Comparison of ENCODE assay signal across 9 cellular contexts in the genomic region with DNA sequence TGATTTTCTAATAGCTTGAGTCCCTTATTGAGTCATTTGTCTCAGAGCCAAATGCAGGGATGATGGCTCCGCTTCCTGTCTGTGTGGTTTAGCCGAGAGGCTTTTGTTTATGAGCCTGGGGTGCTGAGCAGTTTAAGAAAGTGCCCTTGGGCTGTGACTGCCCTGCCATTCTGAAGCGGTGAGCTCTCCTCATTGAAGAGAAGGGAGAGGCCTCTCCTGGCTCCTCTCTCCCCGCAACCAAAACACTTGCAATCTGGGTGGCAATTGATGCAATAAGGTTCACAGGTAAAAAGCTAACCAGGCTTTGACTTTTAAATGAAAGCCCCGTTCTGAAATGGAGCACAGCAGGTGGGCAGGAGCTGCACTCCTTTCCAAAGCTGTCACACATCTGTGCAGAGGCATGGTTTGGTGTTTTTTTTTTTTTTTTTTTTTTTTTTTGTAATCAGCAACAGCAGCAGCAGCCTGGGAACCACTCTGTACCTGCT.
DNase-seq lines count a peak whose midpoint lies in the region; ATAC-seq, FAIRE-seq and TF ChIP-seq lines count a peak whose summit lies in the region.
"Had no signal": no experiment of that assay in that cellular context is flagged by ENCODE, and none has a peak within 500 bp of the region (broad histone marks: within the 10 kb centered on the region; RNA-seq: fewer than 3 reads in every experiment).

No MANE protein-coding gene starts in this region.

- no peaks in the 10 kb centered on the region for H3K36me3 ChIP-seq in kidney (ENCODE audit: control insufficient read depth in 1 of 2, insufficient read depth in 2 of 2, low read length in 2 of 2)
- H3K36me3 ChIP-seq: Peyer's patch had no signal

- H3K4me3 Mint-ChIP-seq in nephron, result no peak overlapping the region

- peak overlapping the region in 2 of 3 experiments; percentile 6 to 11 for H3K27ac Mint-ChIP-seq in nephron

- intact Hi-C loops in kidney (cut with DNase I), result no loop called here

- no peak overlapping the region for H3K4me3 ChIP-seq in kidney (ENCODE audit: low read length in 2 of 2)
- H3K4me3 ChIP-seq: Peyer's patch had no signal

- H3K9ac ChIP-seq in kidney (ENCODE audit: low read length in 2 of 2), result no peak overlapping the region

- peaks cover 1% of the 10 kb centered on the region for H3K9me3 Mint-ChIP-seq in nephron

- no peak for TF ChIP-seq CTCF in nephron (IDR thresholded peaks at IDR 0.05; ENCODE audit: unreplicated experiment in 3 of 3)
- TF ChIP-seq CTCF in kidney (IDR thresholded peaks at IDR 0.05; ENCODE audit: borderline replicate concordance, extremely low read depth, insufficient read depth), result no peak

- H3K9me3 ChIP-seq in kidney (ENCODE audit: control insufficient read depth in 1 of 2, low read length in 2 of 2), result no peaks in the 10 kb centered on the region
- H3K9me3 ChIP-seq: Peyer's patch had no signal

- H3K27ac ChIP-seq in kidney (ENCODE audit: low read depth in 2 of 2, low read length in 2 of 2), result no peak overlapping the region
- H3K27ac ChIP-seq: Peyer's patch had no signal

- ATAC-seq in GM19043 (IDR thresholded peaks at IDR 0.05; ENCODE audit: low read depth, unreplicated experiment), result peak; percentile 87
- ATAC-seq in GM21447 (IDR thresholded peaks at IDR 0.05; ENCODE audit: unreplicated experiment), result no peak

- peaks cover 13% of the 10 kb centered on the region for H3K4me1 Mint-ChIP-seq in nephron

- H3K27me3 Mint-ChIP-seq in nephron (ENCODE audit: low read depth), result peaks cover 9% of the 10 kb centered on the region

- no peaks in the 10 kb centered on the region for H3K36me3 Mint-ChIP-seq in nephron (ENCODE audit: low read depth)

- FAIRE-seq in kidney (lab: Jason Lieb, UNC), result no peak

- peak; percentile 54 for DNase-seq in NCI-H1092 treated with DMSO at 0.1 percent for 48 hours (lab: John Stamatoyannopoulos, UW)
- peak; percentile 8 for DNase-seq in amniotic epithelial cell (ENCODE audit: low read depth)
- DNase-seq in amygdala (lab: John Stamatoyannopoulos, UW), result no peak
- no peak for DNase-seq in kidney
- DNase-seq in hippocampal formation (lab: John Stamatoyannopoulos, UW), result no peak

- H3K4me1 ChIP-seq in kidney (ENCODE audit: control insufficient read depth in 1 of 2, insufficient read depth in 1 of 2, low read depth in 1 of 2, low read length in 2 of 2), result no peaks in the 10 kb centered on the region
- H3K4me1 ChIP-seq: Peyer's patch had no signal

Comparison
In these comparisons a context has a peak if more than half of its experiments do, and no peak if none do; other contexts are left out.
1. DNase-seq: peak in NCI-H1092 treated with DMSO at 0.1 percent for 48 hours (single experiment) and amniotic epithelial cell (single experiment); none in amygdala (0 of 56), kidney (single experiment) and hippocampal formation (0 of 2).